Comparison of ENCODE assay signal across 1 cellular context in genomic region chr10:52645435-52645776, GRCh38.
TF ChIP-seq lines count a peak whose summit lies in the region.

No MANE protein-coding gene starts in this region.

TF ChIP-seq in H1, 55 proteins besides CTCF, POLR2A, EP300 and RAD21 (continued from another document):
- TF ChIP-seq USF2 (IDR thresholded peaks at IDR 0.05; ENCODE audit: low read length) (no peak), GTF2F1 (IDR thresholded peaks at IDR 0.05; ENCODE audit: borderline replicate concordance, low read depth, low read length) (no peak), HDAC2 (IDR thresholded peaks at IDR 0.05; ENCODE audit: borderline replicate concordance in 1 of 2, low read depth in 2 of 2, low read length in 2 of 2) (no peak), POLR2AphosphoS5 (IDR thresholded peaks at IDR 0.05; ENCODE audit: low read depth, low read length) (no peak), CTBP2 (IDR thresholded peaks at IDR 0.05; ENCODE audit: borderline replicate concordance, insufficient read depth, insufficient read length, low read length) (no peak), ZNF274 (IDR thresholded peaks at IDR 0.05; ENCODE audit: borderline replicate concordance, extremely low read depth, low read length) (no peak), CHD2 (IDR thresholded peaks at IDR 0.05; ENCODE audit: low read length) (no peak), FOSL1 (IDR thresholded peaks at IDR 0.05; ENCODE audit: insufficient read depth, low read depth, low read length) (no peak), SIRT6 (IDR thresholded peaks at IDR 0.05; ENCODE audit: low read length) (no peak), CEBPB (IDR thresholded peaks at IDR 0.05; ENCODE audit: low read depth, low read length) (no peak)
- TF ChIP-seq, protein P1, sequence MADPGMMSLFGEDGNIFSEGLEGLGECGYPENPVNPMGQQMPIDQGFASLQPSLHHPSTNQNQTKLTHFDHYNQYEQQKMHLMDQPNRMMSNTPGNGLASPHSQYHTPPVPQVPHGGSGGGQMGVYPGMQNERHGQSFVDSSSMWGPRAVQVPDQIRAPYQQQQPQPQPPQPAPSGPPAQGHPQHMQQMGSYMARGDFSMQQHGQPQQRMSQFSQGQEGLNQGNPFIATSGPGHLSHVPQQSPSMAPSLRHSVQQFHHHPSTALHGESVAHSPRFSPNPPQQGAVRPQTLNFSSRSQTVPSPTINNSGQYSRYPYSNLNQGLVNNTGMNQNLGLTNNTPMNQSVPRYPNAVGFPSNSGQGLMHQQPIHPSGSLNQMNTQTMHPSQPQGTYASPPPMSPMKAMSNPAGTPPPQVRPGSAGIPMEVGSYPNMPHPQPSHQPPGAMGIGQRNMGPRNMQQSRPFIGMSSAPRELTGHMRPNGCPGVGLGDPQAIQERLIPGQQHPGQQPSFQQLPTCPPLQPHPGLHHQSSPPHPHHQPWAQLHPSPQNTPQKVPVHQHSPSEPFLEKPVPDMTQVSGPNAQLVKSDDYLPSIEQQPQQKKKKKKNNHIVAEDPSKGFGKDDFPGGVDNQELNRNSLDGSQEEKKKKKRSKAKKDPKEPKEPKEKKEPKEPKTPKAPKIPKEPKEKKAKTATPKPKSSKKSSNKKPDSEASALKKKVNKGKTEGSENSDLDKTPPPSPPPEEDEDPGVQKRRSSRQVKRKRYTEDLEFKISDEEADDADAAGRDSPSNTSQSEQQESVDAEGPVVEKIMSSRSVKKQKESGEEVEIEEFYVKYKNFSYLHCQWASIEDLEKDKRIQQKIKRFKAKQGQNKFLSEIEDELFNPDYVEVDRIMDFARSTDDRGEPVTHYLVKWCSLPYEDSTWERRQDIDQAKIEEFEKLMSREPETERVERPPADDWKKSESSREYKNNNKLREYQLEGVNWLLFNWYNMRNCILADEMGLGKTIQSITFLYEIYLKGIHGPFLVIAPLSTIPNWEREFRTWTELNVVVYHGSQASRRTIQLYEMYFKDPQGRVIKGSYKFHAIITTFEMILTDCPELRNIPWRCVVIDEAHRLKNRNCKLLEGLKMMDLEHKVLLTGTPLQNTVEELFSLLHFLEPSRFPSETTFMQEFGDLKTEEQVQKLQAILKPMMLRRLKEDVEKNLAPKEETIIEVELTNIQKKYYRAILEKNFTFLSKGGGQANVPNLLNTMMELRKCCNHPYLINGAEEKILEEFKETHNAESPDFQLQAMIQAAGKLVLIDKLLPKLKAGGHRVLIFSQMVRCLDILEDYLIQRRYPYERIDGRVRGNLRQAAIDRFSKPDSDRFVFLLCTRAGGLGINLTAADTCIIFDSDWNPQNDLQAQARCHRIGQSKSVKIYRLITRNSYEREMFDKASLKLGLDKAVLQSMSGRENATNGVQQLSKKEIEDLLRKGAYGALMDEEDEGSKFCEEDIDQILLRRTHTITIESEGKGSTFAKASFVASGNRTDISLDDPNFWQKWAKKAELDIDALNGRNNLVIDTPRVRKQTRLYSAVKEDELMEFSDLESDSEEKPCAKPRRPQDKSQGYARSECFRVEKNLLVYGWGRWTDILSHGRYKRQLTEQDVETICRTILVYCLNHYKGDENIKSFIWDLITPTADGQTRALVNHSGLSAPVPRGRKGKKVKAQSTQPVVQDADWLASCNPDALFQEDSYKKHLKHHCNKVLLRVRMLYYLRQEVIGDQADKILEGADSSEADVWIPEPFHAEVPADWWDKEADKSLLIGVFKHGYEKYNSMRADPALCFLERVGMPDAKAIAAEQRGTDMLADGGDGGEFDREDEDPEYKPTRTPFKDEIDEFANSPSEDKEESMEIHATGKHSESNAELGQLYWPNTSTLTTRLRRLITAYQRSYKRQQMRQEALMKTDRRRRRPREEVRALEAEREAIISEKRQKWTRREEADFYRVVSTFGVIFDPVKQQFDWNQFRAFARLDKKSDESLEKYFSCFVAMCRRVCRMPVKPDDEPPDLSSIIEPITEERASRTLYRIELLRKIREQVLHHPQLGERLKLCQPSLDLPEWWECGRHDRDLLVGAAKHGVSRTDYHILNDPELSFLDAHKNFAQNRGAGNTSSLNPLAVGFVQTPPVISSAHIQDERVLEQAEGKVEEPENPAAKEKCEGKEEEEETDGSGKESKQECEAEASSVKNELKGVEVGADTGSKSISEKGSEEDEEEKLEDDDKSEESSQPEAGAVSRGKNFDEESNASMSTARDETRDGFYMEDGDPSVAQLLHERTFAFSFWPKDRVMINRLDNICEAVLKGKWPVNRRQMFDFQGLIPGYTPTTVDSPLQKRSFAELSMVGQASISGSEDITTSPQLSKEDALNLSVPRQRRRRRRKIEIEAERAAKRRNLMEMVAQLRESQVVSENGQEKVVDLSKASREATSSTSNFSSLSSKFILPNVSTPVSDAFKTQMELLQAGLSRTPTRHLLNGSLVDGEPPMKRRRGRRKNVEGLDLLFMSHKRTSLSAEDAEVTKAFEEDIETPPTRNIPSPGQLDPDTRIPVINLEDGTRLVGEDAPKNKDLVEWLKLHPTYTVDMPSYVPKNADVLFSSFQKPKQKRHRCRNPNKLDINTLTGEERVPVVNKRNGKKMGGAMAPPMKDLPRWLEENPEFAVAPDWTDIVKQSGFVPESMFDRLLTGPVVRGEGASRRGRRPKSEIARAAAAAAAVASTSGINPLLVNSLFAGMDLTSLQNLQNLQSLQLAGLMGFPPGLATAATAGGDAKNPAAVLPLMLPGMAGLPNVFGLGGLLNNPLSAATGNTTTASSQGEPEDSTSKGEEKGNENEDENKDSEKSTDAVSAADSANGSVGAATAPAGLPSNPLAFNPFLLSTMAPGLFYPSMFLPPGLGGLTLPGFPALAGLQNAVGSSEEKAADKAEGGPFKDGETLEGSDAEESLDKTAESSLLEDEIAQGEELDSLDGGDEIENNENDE (IDR thresholded peaks at IDR 0.05; ENCODE audit: insufficient replicate concordance, low read length): no peak
